In genomic region chr2:9844036-9844483, GRCh38 we compare ENCODE assay signal across 8 cellular contexts. TPM values are rescaled to one million over a fixed set of nuclear protein-coding genes. Genes with fewer than 3 reads are reported as not detected.
A peak's percentile ranks its signal among the peaks of the same experiment; 100 is the strongest.
DNase-seq lines count a peak whose midpoint lies in the region; TF ChIP-seq lines count a peak whose summit lies in the region.

No MANE protein-coding gene starts in this region.

- intact Hi-C loops in CD4-positive, alpha-beta memory T cell (cut with micrococcal nuclease): loop anchor here (5.0 kb wide), 1 partner anchor 422 kb away; the partner anchor contains the start of genes CPSF3 and ITGB1BP1
- intact Hi-C loops in ascending aorta (cut with DNase I): loop anchor here (5.0 to 10.0 kb wide), 3 partner anchors 47 to 241 kb away; partner anchors contain the start of genes CYS1 and KLF11

- H3K27me3 ChIP-seq in CD4-positive, alpha-beta memory T cell (ENCODE audit: insufficient read depth, low read length): no peaks in the 10 kb centered on the region
- H3K27me3 ChIP-seq in ascending aorta: no peaks in the 10 kb centered on the region
- no peaks in the 10 kb centered on the region for H3K27me3 ChIP-seq in thymus (ENCODE audit: control insufficient read depth, insufficient read depth)

- TF ChIP-seq CTCF in LNCaP clone FGC (IDR thresholded peaks at IDR 0.05; ENCODE audit: control insufficient read depth, extremely low read depth, insufficient read depth) (no peak), ascending aorta (IDR thresholded peaks at IDR 0.05) (no peak), GM13977 (IDR thresholded peaks at IDR 0.05; ENCODE audit: extremely low read depth, insufficient read depth, missing control alignments) (no peak)

- POLR2A ChIA-PET in CD4-positive, alpha-beta memory T cell (lab: Charles Lee; ENCODE audit: partially characterized antibody): interaction anchor here (0.8 to 3.1 kb wide), 12 partner anchors 11 to 604 kb away, joined by 3 to 21 read pairs (median 6); partner anchors contain the start of genes ADAM17, CPSF3, IAH1 and ITGB1BP1

- peaks cover 32 to 50% (median 40%) of the 10 kb centered on the region in 4 donors for H3K4me1 Mint-ChIP-seq in CD4-positive, alpha-beta memory T cell

- H3K36me3 ChIP-seq in CD4-positive, alpha-beta memory T cell (ENCODE audit: insufficient read depth, low read length): peaks cover 8% of the 10 kb centered on the region
- H3K36me3 ChIP-seq in ascending aorta (peaks cover 5 to 6% of the 10 kb centered on the region in 2 donors), thymus (ENCODE audit: control insufficient read depth, insufficient read depth) (peaks cover 7% of the 10 kb centered on the region)

- peaks cover 9 to 39% of the 10 kb centered on the region in 2 donors for H3K36me3 Mint-ChIP-seq in CD4-positive, alpha-beta memory T cell

- peak overlapping the region; percentile 91 to 97 (median 94) for H3K4me3 Mint-ChIP-seq in CD4-positive, alpha-beta memory T cell

- peaks cover 41% of the 10 kb centered on the region for H3K4me1 ChIP-seq in CD4-positive, alpha-beta memory T cell (ENCODE audit: insufficient read depth, low read length)
- H3K4me1 ChIP-seq in ascending aorta (peaks cover 6 to 9% of the 10 kb centered on the region in 2 donors), thymus (ENCODE audit: control insufficient read depth, insufficient read depth, low read length) (peaks cover 4% of the 10 kb centered on the region)

- H3K4me3 ChIP-seq in CD4-positive, alpha-beta memory T cell (ENCODE audit: low read length in 2 of 2): peak overlapping the region; percentile 85 to 92
- H3K4me3 ChIP-seq in LNCaP clone FGC (ENCODE audit: low read depth, low read length) (peak overlapping the region; percentile 79), ascending aorta (peak overlapping the region; percentile 92 to 93), thymus (ENCODE audit: low read length) (peak overlapping the region; percentile 64)

- CTCF ChIA-PET in CD4-positive, alpha-beta memory T cell (lab: Charles Lee; ENCODE audit: partially characterized antibody): interaction anchor here (0.8 to 3.8 kb wide), 14 partner anchors 9 to 228 kb away, joined by 3 to 19 read pairs (median 3); no protein-coding TSS in a partner anchor

- no peaks in the 10 kb centered on the region for H3K9me3 Mint-ChIP-seq in CD4-positive, alpha-beta memory T cell

- DNase-seq in CD4-positive, alpha-beta memory T cell: peak in 1 of 5 donors; percentile 5
- DNase-seq in LNCaP clone FGC (ENCODE audit: low read depth) (no peak), ascending aorta (ENCODE audit: low spot score in 2 of 2) (no peak), left kidney (ENCODE audit: low read depth, low spot score) (peak; percentile 25), retina (no peak), GM13977 (ENCODE audit: low spot score) (no peak), NCI-H187 treated with DMSO at 0.1 percent for 48 hours (lab: John Stamatoyannopoulos, UW) (no peak)

- no peaks in the 10 kb centered on the region for H3K9me3 ChIP-seq in CD4-positive, alpha-beta memory T cell (ENCODE audit: control insufficient read depth in 1 of 2, low read length in 2 of 2)
- H3K9me3 ChIP-seq in ascending aorta (no peaks in the 10 kb centered on the region), thymus (ENCODE audit: control insufficient read depth) (no peaks in the 10 kb centered on the region)

- in situ Hi-C loops in GM13977 (cut with MboI; ENCODE audit: low pct_unique_long_range_greater_than_20kb, low sequenced_read_pairs, unreplicated experiment): no loop called here

- 51% methylated on average over 15 of the region's 15 CpGs for WGBS in thymus

- no peaks in the 10 kb centered on the region for H3K27me3 Mint-ChIP-seq in CD4-positive, alpha-beta memory T cell

- H3K27ac ChIP-seq in CD4-positive, alpha-beta memory T cell (ENCODE audit: low read depth, low read length): peak overlapping the region; percentile 76
- H3K27ac ChIP-seq in ascending aorta (peak overlapping the region; percentile 87 to 88), thymus (ENCODE audit: low read depth) (peak overlapping the region; percentile 68)

- H3K27ac Mint-ChIP-seq in CD4-positive, alpha-beta memory T cell: peak overlapping the region; percentile 82 to 97 (median 93)

RNA-seq across cellular contexts. Expression of gene TAF1B, which starts 0.8 kb away (rescaled TPM):
- total RNA-seq in CD4-positive, alpha-beta memory T cell: 10 to 100 TPM; 23.5 to 23.9 TPM
- polyA plus RNA-seq in CD4-positive, alpha-beta memory T cell: 10 to 100 TPM in 1 of 2 donors, 1 to 10 TPM in 1; 4.1 to 12.2 TPM
- 58.5 TPM for total RNA-seq in ascending aorta
- polyA plus RNA-seq in thymus: 9.4 TPM
